In genomic region chr10:21675157-21675796, GRCh38 we compare ENCODE assay signal across 8 cellular contexts.
A peak's percentile ranks its signal among the peaks of the same experiment; 100 is the strongest.
DNase-seq lines count a peak whose midpoint lies in the region; ATAC-seq and TF ChIP-seq lines count a peak whose summit lies in the region.

No MANE protein-coding gene starts in this region.

- H3K4me1 Mint-ChIP-seq in activated B cell treated with CpG ODN at 0.5 μM for 24 hours: peaks cover 6% of the 10 kb centered on the region

- TF ChIP-seq CTCF in activated B cell treated with CpG ODN at 0.5 μM for 24 hours (IDR thresholded peaks at IDR 0.05) (peak; percentile 83), psoas muscle (IDR thresholded peaks at IDR 0.05) (peak; percentile 50)

- 86 to 88% (median 87%) methylated on average over 2 of the region's 2 CpGs for WGBS in psoas muscle, 3 donors

- CTCF ChIA-PET in activated B cell treated with CpG ODN at 0.5 μM for 24 hours (lab: Charles Lee): interaction anchor here (0.6 kb wide), 1 partner anchor 15 kb away, joined by 3 read pairs; no protein-coding TSS in a partner anchor

- no peaks in the 10 kb centered on the region for H3K27me3 Mint-ChIP-seq in activated B cell treated with CpG ODN at 0.5 μM for 24 hours

- peaks cover 25% of the 10 kb centered on the region for H3K36me3 Mint-ChIP-seq in activated B cell treated with CpG ODN at 0.5 μM for 24 hours (ENCODE audit: low read depth)

- POLR2A ChIA-PET in activated B cell treated with CpG ODN at 0.5 μM for 24 hours (lab: Charles Lee): no interaction called here

- DNase-seq in left cardiac atrium (peak; percentile 32), Right ventricle myocardium superior (no peak), Kasumi-1 (lab: John Stamatoyannopoulos, UW) (peak; percentile 79), activated B cell treated with CpG ODN at 0.5 μM for 24 hours (no peak), fibroblast of peridontal ligament (ENCODE audit: extremely low read depth) (peak; percentile 33), psoas muscle (no peak)
- DNase-seq in activated CD4-positive, CD25-positive, alpha-beta regulatory T cell treated with anti-CD3 and anti-CD28 coated beads, Interleukin-2, amount 50 U/mL, for 72 hours: no peak

- peaks cover 20% of the 10 kb centered on the region for H3K4me1 ChIP-seq in psoas muscle

- no peak overlapping the region for H3K27ac Mint-ChIP-seq in activated B cell treated with CpG ODN at 0.5 μM for 24 hours

- intact Hi-C loops in left cardiac atrium (cut with DNase I) (no loop called here), Right ventricle myocardium superior (cut with DNase I) (no loop called here), activated B cell treated with CpG ODN at 0.5 μM for 24 hours (cut with micrococcal nuclease) (loop anchor here (1.0 kb wide), 1 partner anchor 180 kb away; no protein-coding TSS in a partner anchor), psoas muscle (cut with DNase I) (no loop called here)

- ATAC-seq in left cardiac atrium (peak in 1 of 2 donors; percentile 48), Right ventricle myocardium superior (ENCODE audit: poor library complexity) (no peak), activated B cell treated with CpG ODN at 0.5 μM for 24 hours (ENCODE audit: low read depth) (peak; percentile 31), psoas muscle (peak in 1 of 4 donors; percentile 47), HG03097 (IDR thresholded peaks at IDR 0.05; ENCODE audit: low FRiP score, unreplicated experiment) (no peak)

- H3K27ac ChIP-seq in psoas muscle: no peak overlapping the region

- no peaks in the 10 kb centered on the region for H3K9me3 ChIP-seq in psoas muscle

- no peaks in the 10 kb centered on the region for H3K27me3 ChIP-seq in psoas muscle (ENCODE audit: insufficient read depth in 3 of 3, low read length in 2 of 3)

- H3K36me3 ChIP-seq in psoas muscle (ENCODE audit: insufficient read depth in 1 of 2, low read depth in 1 of 2): peaks cover 0 to 16% of the 10 kb centered on the region in 2 donors

- H3K4me3 ChIP-seq in psoas muscle: no peak overlapping the region

- H3K9me3 Mint-ChIP-seq in activated B cell treated with CpG ODN at 0.5 μM for 24 hours: no peaks in the 10 kb centered on the region

- H3K4me3 Mint-ChIP-seq in activated B cell treated with CpG ODN at 0.5 μM for 24 hours: no peak overlapping the region

Comparison
In these comparisons a context has a peak if more than half of its experiments do, and no peak if none do; other contexts are left out.
1. DNase-seq: peak in left cardiac atrium (single experiment), Kasumi-1 (2 of 2) and fibroblast of peridontal ligament (single experiment); none in Right ventricle myocardium superior (single experiment), activated B cell treated with CpG ODN at 0.5 μM for 24 hours (single experiment), psoas muscle (0 of 2) and activated CD4-positive, CD25-positive, alpha-beta regulatory T cell treated with anti-CD3 and anti-CD28 coated beads, Interleukin-2, amount 50 U/mL, for 72 hours (single experiment).